ENCODE assay signal across 8 cellular contexts in genomic region chr2:159118115-159118858, GRCh38.
A peak's percentile ranks its signal among the peaks of the same experiment; 100 is the strongest.
DNase-seq lines count a peak whose midpoint lies in the region; ATAC-seq and TF ChIP-seq lines count a peak whose summit lies in the region.

No MANE protein-coding gene starts in this region.

- H3K27ac Mint-ChIP-seq in activated CD4-positive, alpha-beta T cell treated with anti-CD3 and anti-CD28 coated beads, Interleukin-2, amount 10 ng/mL, durations not matched to agents 7 days and 5 days, result no peak overlapping the region

- H3K9me3 Mint-ChIP-seq in activated CD4-positive, alpha-beta T cell treated with anti-CD3 and anti-CD28 coated beads, Interleukin-2, amount 10 ng/mL, durations not matched to agents 7 days and 5 days, result no peaks in the 10 kb centered on the region

- H3K4me3 ChIP-seq in lung, result no peak overlapping the region

- peaks cover 0 to 2% of the 10 kb centered on the region in 2 donors for H3K36me3 ChIP-seq in lung (ENCODE audit: control insufficient read depth in 2 of 2, insufficient read depth in 2 of 2, low read length in 2 of 2)

- H3K27me3 ChIP-seq in lung (ENCODE audit: control insufficient read depth, insufficient read depth), result no peaks in the 10 kb centered on the region

- peak; percentile 86 for TF ChIP-seq CTCF in lung (IDR thresholded peaks at IDR 0.05; ENCODE audit: control extremely low read depth, extremely low read depth)

- no peak overlapping the region for H3K4me3 Mint-ChIP-seq in activated CD4-positive, alpha-beta T cell treated with anti-CD3 and anti-CD28 coated beads, Interleukin-2, amount 10 ng/mL, durations not matched to agents 7 days and 5 days

- H3K36me3 Mint-ChIP-seq in activated CD4-positive, alpha-beta T cell treated with anti-CD3 and anti-CD28 coated beads, Interleukin-2, amount 10 ng/mL, durations not matched to agents 7 days and 5 days (ENCODE audit: low read depth), result no peaks in the 10 kb centered on the region

- CTCF ChIA-PET in activated CD4-positive, alpha-beta T cell treated with anti-CD3 and anti-CD28 coated beads, Interleukin-2, amount 10 ng/mL, durations not matched to agents 7 days and 5 days (lab: Charles Lee), result interaction anchor here (0.5 to 1.0 kb wide), 11 partner anchors 9 to 1628 kb away, joined by 3 to 5 read pairs (median 3); no protein-coding TSS in a partner anchor

- peak overlapping the region; percentile 24 to 40 for H3K27ac ChIP-seq in lung (ENCODE audit: low read depth in 1 of 2, low read length in 1 of 2)

- H3K9me3 ChIP-seq in lung (ENCODE audit: control insufficient read depth in 2 of 2, insufficient read depth in 1 of 2, low read length in 1 of 2), result no peaks in the 10 kb centered on the region

- ATAC-seq in GM19043 (IDR thresholded peaks at IDR 0.05; ENCODE audit: low read depth, unreplicated experiment), result peak; percentile 96
- ATAC-seq in HG03280 (IDR thresholded peaks at IDR 0.05; ENCODE audit: unreplicated experiment), result peak; percentile 90
- ATAC-seq in lung (ENCODE audit: insufficient read depth, low FRiP score), result peak; percentile 84

- DNase-seq in C1 segment of cervical spinal cord (lab: John Stamatoyannopoulos, UW) (peak; percentile 10 to 86 (median 76)), NCI-H510A (lab: John Stamatoyannopoulos, UW) (peak; percentile 20), dermis microvascular lymphatic vessel endothelial cell (ENCODE audit: low read depth in 2 of 2) (peak; percentile 78 to 89), lung (ENCODE audit: low spot score) (peak; percentile 88)
- peak; percentile 85 for DNase-seq in activated CD4-positive, alpha-beta T cell treated with anti-CD3 and anti-CD28 coated beads, Interleukin-2, amount 10 ng/mL, durations not matched to agents 7 days and 5 days
- DNase-seq in stimulated activated CD8-positive, alpha-beta memory T cell treated with anti-CD3 and anti-CD28 coated beads, Interleukin-15, amount 100 ng/mL, for 24 hours (ENCODE audit: low read depth), result peak; percentile 58

- peaks cover 8 to 18% of the 10 kb centered on the region in 2 donors for H3K4me1 ChIP-seq in lung (ENCODE audit: control insufficient read depth in 2 of 2, insufficient read depth in 2 of 2, low read length in 2 of 2)

- H3K4me1 Mint-ChIP-seq in activated CD4-positive, alpha-beta T cell treated with anti-CD3 and anti-CD28 coated beads, Interleukin-2, amount 10 ng/mL, durations not matched to agents 7 days and 5 days, result peaks cover 5% of the 10 kb centered on the region

- POLR2A ChIA-PET in activated CD4-positive, alpha-beta T cell treated with anti-CD3 and anti-CD28 coated beads, Interleukin-2, amount 10 ng/mL, durations not matched to agents 7 days and 5 days (lab: Charles Lee), result no interaction called here

- no peaks in the 10 kb centered on the region for H3K27me3 Mint-ChIP-seq in activated CD4-positive, alpha-beta T cell treated with anti-CD3 and anti-CD28 coated beads, Interleukin-2, amount 10 ng/mL, durations not matched to agents 7 days and 5 days

- 46 to 48% methylated on average over 11 of the region's 11 CpGs for WGBS in lung, 2 donors

Comparison
In these comparisons a context has a peak if more than half of its experiments do, and no peak if none do; other contexts are left out.
1. DNase-seq: peak in every context shown above with its lines; median percentile 88 in lung; 85 in activated CD4-positive, alpha-beta T cell treated with anti-CD3 and anti-CD28 coated beads, Interleukin-2, amount 10 ng/mL, durations not matched to agents 7 days and 5 days; 84 in dermis microvascular lymphatic vessel endothelial cell; 76 in C1 segment of cervical spinal cord; 58 in stimulated activated CD8-positive, alpha-beta memory T cell treated with anti-CD3 and anti-CD28 coated beads, Interleukin-15, amount 100 ng/mL, for 24 hours; 20 in NCI-H510A.